1 cellular context compared by ENCODE assay signal in the genomic region with DNA sequence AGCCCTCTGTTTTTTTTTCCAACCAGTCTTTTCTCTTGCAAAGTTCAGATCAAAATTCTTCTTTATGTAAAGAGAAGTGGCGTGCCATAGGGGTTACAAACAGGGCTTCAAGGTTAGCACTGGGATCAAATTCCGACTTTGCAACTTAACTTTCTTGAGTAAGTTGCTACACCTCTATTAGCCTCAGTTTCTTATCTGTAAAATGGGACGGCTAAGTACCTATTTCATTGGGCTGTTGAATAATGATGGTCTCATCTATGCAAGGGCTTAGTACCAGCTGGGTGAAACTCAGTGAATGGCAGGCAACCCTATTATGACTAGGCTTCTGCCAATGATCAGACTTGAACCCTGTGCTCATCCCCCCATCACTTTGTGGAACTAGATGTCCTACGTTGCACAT.
TF ChIP-seq lines count a peak whose summit lies in the region.

No MANE protein-coding gene starts in this region.

TF ChIP-seq in HepG2, 621 proteins besides CTCF, POLR2A, EP300 and RAD21:
- no peak for TF ChIP-seq ZNF550 (CRISPR knock-in tag; IDR thresholded peaks at IDR 0.05; ENCODE audit: borderline replicate concordance)
- TF ChIP-seq, protein P1, sequence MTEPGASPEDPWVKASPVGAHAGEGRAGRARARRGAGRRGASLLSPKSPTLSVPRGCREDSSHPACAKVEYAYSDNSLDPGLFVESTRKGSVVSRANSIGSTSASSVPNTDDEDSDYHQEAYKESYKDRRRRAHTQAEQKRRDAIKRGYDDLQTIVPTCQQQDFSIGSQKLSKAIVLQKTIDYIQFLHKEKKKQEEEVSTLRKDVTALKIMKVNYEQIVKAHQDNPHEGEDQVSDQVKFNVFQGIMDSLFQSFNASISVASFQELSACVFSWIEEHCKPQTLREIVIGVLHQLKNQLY (CRISPR knock-in tag; IDR thresholded peaks at IDR 0.05) = no peak
- TF ChIP-seq ZNF629 (CRISPR knock-in tag; conservative IDR thresholded peaks at IDR 0.05) = peak; percentile 87
- peak; percentile 52; the same call in 1 of the 2 replicates for TF ChIP-seq CHD4 (IDR thresholded peaks at IDR 0.05; ENCODE audit: borderline replicate concordance, low read length)
- no peak for TF ChIP-seq LCORL (IDR thresholded peaks at IDR 0.05)
- no peak for TF ChIP-seq LCORL (CRISPR knock-in tag; IDR thresholded peaks at IDR 0.05)
